Comparison of ENCODE assay signal across 11 cellular contexts in the genomic region with DNA sequence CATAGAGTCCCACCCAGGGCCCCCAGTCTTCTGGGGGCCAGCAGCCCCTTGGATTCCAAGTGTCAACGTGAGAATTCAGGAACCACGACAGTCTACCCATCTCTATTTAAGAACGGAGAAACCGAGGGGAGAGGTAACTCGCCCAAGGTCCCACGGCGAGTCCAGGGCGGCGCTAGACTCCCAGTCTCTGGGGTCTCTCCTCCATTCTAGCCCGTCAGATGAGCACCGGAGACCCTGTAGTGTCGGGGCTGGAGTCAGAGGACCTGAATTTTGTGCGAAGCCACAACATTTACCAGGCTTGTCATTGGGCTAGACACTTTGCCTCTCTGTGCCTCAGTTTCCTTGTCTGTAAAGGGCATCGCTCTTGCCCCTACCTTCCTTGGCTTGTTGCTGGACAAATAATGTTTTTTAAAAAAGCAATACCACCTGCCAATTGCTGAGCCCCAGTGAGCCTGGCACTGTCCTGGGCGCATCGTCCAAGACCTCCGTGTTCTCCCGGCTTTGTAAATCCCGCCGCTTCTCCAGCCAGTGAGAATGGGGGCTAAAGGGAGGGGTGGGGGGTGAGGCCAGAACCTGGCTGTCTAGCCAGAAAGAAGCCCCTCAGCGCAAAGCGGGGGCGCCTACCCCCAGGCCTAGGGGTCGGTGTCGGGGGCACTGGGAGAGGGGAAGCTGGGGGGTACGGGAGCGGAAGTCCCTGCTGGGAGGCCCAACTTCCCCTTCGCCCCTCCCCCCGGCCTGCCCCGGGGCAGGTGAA.
A peak's percentile ranks its signal among the peaks of the same experiment; 100 is the strongest.
DNase-seq lines count a peak whose midpoint lies in the region; ATAC-seq, FAIRE-seq and TF ChIP-seq lines count a peak whose summit lies in the region.
"Had no signal": no experiment of that assay in that cellular context is flagged by ENCODE, and none has a peak within 500 bp of the region (broad histone marks: within the 10 kb centered on the region; RNA-seq: fewer than 3 reads in every experiment).

No MANE protein-coding gene starts in this region.

- TF ChIP-seq POLR2A in gastroesophageal sphincter (IDR thresholded peaks at IDR 0.05) = no peak

- FAIRE-seq in pancreas (lab: Jason Lieb, UNC) = no peak
- FAIRE-seq: frontal cortex had no signal

- no peak overlapping the region for H3K4me3 Mint-ChIP-seq in progenitor cell of endocrine pancreas (ENCODE audit: low read depth)
- H3K4me3 Mint-ChIP-seq: stimulated activated naive CD8-positive, alpha-beta T cell treated with anti-CD3 and anti-CD28 coated beads, Interleukin-15, amount 100 ng/mL, for 72 hours had no signal

- ATAC-seq in gastroesophageal sphincter (no peak), pancreas (no peak), GM21529 (IDR thresholded peaks at IDR 0.05; ENCODE audit: unreplicated experiment) (no peak)

- no peak overlapping the region for H3K27ac Mint-ChIP-seq in progenitor cell of endocrine pancreas

- H3K9me3 Mint-ChIP-seq in progenitor cell of endocrine pancreas (ENCODE audit: low read depth) = no peaks in the 10 kb centered on the region
- H3K9me3 Mint-ChIP-seq: stimulated activated naive CD8-positive, alpha-beta T cell treated with anti-CD3 and anti-CD28 coated beads, Interleukin-15, amount 100 ng/mL, for 72 hours had no signal

- no peak overlapping the region for H3K9ac ChIP-seq in BLaER1

- H3K4me1 ChIP-seq in BLaER1 (peaks cover 53% of the 10 kb centered on the region), PC-9 (replicated peaks; ENCODE audit: insufficient read depth) (peaks cover 14% of the 10 kb centered on the region), gastroesophageal sphincter (peaks cover 0 to 41% (median 20%) of the 10 kb centered on the region in 3 donors), pancreas (peaks cover 0 to 9% (median 9%) of the 10 kb centered on the region in 3 donors)

- no peaks in the 10 kb centered on the region for H3K79me2 ChIP-seq in PC-9 (ENCODE audit: low read depth)

- H3K9me3 ChIP-seq in BLaER1 = no peaks in the 10 kb centered on the region
- H3K9me3 ChIP-seq in PC-9 (ENCODE audit: insufficient read depth, low read depth) = no peaks in the 10 kb centered on the region
- H3K9me3 ChIP-seq in gastroesophageal sphincter = no peaks in the 10 kb centered on the region
- no peaks in the 10 kb centered on the region for H3K9me3 ChIP-seq in pancreas

- DNase-seq in PC-9 (no peak), pancreas (no peak), SKM-1 treated with dmso at 0.1 percent for 144 hours (lab: John Stamatoyannopoulos, UW; ENCODE audit: unreplicated experiment) (no peak), NCI-H1417 (lab: John Stamatoyannopoulos, UW) (no peak), progenitor cell of endocrine pancreas (ENCODE audit: low spot score, unreplicated experiment) (no peak)
- DNase-seq: cerebellar nuclear complex had no signal

- H3K36me3 ChIP-seq in BLaER1 (no peaks in the 10 kb centered on the region), PC-9 (ENCODE audit: low read depth) (no peaks in the 10 kb centered on the region), gastroesophageal sphincter (no peaks in the 10 kb centered on the region), pancreas (no peaks in the 10 kb centered on the region)

- H3K4me2 ChIP-seq in BLaER1 (peak overlapping the region; percentile 86), PC-9 (peak overlapping the region; percentile 78)

- H3K27me3 ChIP-seq in BLaER1 (peaks cover 68% of the 10 kb centered on the region), PC-9 (ENCODE audit: insufficient read depth, low read depth) (0 out of 2 replicates have a peak, but pooled peaks cover 11% of the 10 kb centered on the region), gastroesophageal sphincter (no peaks in the 10 kb centered on the region), pancreas (no peaks in the 10 kb centered on the region)

- 20 to 55% methylated on average over 1 to 11 of the region's 30 CpGs for WGBS in gastroesophageal sphincter (ENCODE audit: low coverage in 1 of 2), 2 donors
- 55 to 56% methylated on average over 28 to 30 of the region's 30 CpGs for WGBS in pancreas, 2 donors

- H3F3A ChIP-seq in PC-9 (ENCODE audit: insufficient read depth, low read depth) = no peaks in the 10 kb centered on the region; the same call in 1 of the 2 replicates

- H3K4me1 Mint-ChIP-seq in progenitor cell of endocrine pancreas (ENCODE audit: low read depth) = peaks cover 14% of the 10 kb centered on the region

- TF ChIP-seq EP300 in gastroesophageal sphincter (IDR thresholded peaks at IDR 0.05) = no peak

- H4K20me1 ChIP-seq in BLaER1 (peaks cover 27% of the 10 kb centered on the region), PC-9 (ENCODE audit: insufficient read depth) (no peaks in the 10 kb centered on the region)

- no peaks in the 10 kb centered on the region for H3K36me3 Mint-ChIP-seq in progenitor cell of endocrine pancreas (ENCODE audit: insufficient read depth)

- peak overlapping the region; percentile 62 for H3K4me3 ChIP-seq in BLaER1
- no peak overlapping the region for H3K4me3 ChIP-seq in PC-9
- H3K4me3 ChIP-seq in gastroesophageal sphincter = peak overlapping the region in 1 of 2 donors; percentile 65
- peak overlapping the region in 3 of 4 donors; percentile 43 to 73 (median 63) for H3K4me3 ChIP-seq in pancreas

- BruUV-seq in PC-9 (replicated peaks; lab: Mats Ljungman, UMichigan) = no TSS peak

- CTCF ChIA-PET in PC-9 (lab: Charles Lee) = no interaction called here

- H3K9me2 ChIP-seq in PC-9 (ENCODE audit: insufficient read depth) = no peaks in the 10 kb centered on the region

- no peak overlapping the region for H2AFZ ChIP-seq in PC-9

- H3K27me3 Mint-ChIP-seq in progenitor cell of endocrine pancreas = peaks cover 4% of the 10 kb centered on the region

- H3K27ac ChIP-seq in BLaER1 (no peak overlapping the region), PC-9 (no peak overlapping the region), gastroesophageal sphincter (peak overlapping the region in 3 of 4 donors; percentile 78 to 79 (median 79)), pancreas (peak overlapping the region; percentile 87 to 95 (median 89))

- POLR2A ChIA-PET in PC-9 (lab: Charles Lee; ENCODE audit: unreplicated experiment) = no interaction called here

- TF ChIP-seq CTCF in PC-9 (conservative IDR thresholded peaks at IDR 0.05) (no peak), gastroesophageal sphincter (IDR thresholded peaks at IDR 0.05) (no peak), pancreas (IDR thresholded peaks at IDR 0.05) (no peak), progenitor cell of endocrine pancreas (IDR thresholded peaks at IDR 0.05; ENCODE audit: unreplicated experiment) (no peak)

- intact Hi-C loops in PC-9 (cut with micrococcal nuclease; ENCODE audit: unreplicated experiment) (no loop called here), pancreas (cut with DNase I) (no loop called here)

Comparison
In these comparisons a context has a peak if more than half of its experiments do, and no peak if none do; other contexts are left out.
1. H3K27ac ChIP-seq: peak in gastroesophageal sphincter (3 of 4) and pancreas (4 of 4); none in BLaER1 (single experiment) and PC-9 (single experiment).